ENCODE assay signal across 24 cellular contexts in the genomic region with DNA sequence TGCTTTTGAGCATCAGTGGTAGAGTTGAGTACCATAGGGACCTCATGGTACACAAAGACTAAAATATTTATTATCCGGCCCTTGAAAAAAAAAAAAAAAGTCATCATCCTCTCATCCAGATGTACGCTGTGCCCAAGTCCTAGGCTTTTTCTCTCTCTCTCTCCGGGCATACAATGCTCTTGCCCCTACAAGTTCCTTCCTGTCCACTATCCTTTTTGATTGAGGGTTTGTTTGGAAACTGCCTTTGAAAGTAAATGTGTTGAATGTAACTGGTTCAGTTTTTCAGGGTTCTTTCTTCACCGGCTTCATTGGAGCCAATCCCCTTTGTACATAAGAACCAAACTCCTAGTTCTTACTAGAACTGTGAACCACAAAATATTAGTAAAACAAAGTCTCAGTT.
"Had no signal": no experiment of that assay in that cellular context is flagged by ENCODE, and none has a peak within 500 bp of the region (broad histone marks: within the 10 kb centered on the region; RNA-seq: fewer than 3 reads in every experiment).

No MANE protein-coding gene starts in this region.

- H3K27me3 Mint-ChIP-seq: dendritic cell treated with granulocyte-macrophage colony-stimulating factor and Interleukin-4, amounts not matched to agents 40 ng/mL and 50 ng/mL, for 4 days; effector memory CD8-positive, alpha-beta T cell; naive thymus-derived CD8-positive, alpha-beta T cell had no signal

- H3K4me1 Mint-ChIP-seq: endodermal cell had no signal

- FAIRE-seq: endometrium, islet of Langerhans, keratinocyte had no signal

- H3K9me3 Mint-ChIP-seq: dendritic cell treated with granulocyte-macrophage colony-stimulating factor and Interleukin-4, amounts not matched to agents 40 ng/mL and 50 ng/mL, for 4 days; effector memory CD8-positive, alpha-beta T cell; endodermal cell; naive thymus-derived CD8-positive, alpha-beta T cell had no signal

- H3K4me1 ChIP-seq: colonic mucosa, gastrocnemius medialis, left lung, lower lobe of right lung had no signal

- H3K4me3 ChIP-seq: colonic mucosa, esophagus muscularis mucosa, gastrocnemius medialis, heart right ventricle, left lung, lower lobe of right lung had no signal

- DNase-seq: colonic mucosa; cortex of kidney; effector CD8-positive, alpha-beta T cell; effector memory CD8-positive, alpha-beta T cell; endodermal cell; erythroblast; foreskin melanocyte; gastrocnemius medialis; glutamatergic neuron; head of caudate nucleus; heart right ventricle; hippocampal formation; left cardiac atrium; left lung; left ventricle myocardium superior; lower lobe of right lung; mesendoderm; midbrain; naive thymus-derived CD8-positive, alpha-beta T cell had no signal

- H3K27me3 ChIP-seq: colonic mucosa, esophagus muscularis mucosa, gastrocnemius medialis, heart right ventricle, left lung had no signal

- H3K4me3 Mint-ChIP-seq: dendritic cell treated with granulocyte-macrophage colony-stimulating factor and Interleukin-4, amounts not matched to agents 40 ng/mL and 50 ng/mL, for 4 days; effector memory CD8-positive, alpha-beta T cell; endodermal cell; naive thymus-derived CD8-positive, alpha-beta T cell had no signal

- H3K9me3 ChIP-seq: colonic mucosa, esophagus muscularis mucosa, gastrocnemius medialis, heart right ventricle, left lung, lower lobe of right lung had no signal

- H3K27ac ChIP-seq: colonic mucosa, esophagus muscularis mucosa, gastrocnemius medialis, heart right ventricle, left lung, lower lobe of right lung had no signal

- ATAC-seq: effector memory CD8-positive, alpha-beta T cell; gastrocnemius medialis; heart right ventricle; left cardiac atrium; left lung; left ventricle myocardium superior; lower lobe of right lung; naive thymus-derived CD8-positive, alpha-beta T cell had no signal

- H3K27ac Mint-ChIP-seq: dendritic cell treated with granulocyte-macrophage colony-stimulating factor and Interleukin-4, amounts not matched to agents 40 ng/mL and 50 ng/mL, for 4 days; endodermal cell; naive thymus-derived CD8-positive, alpha-beta T cell had no signal

- H3K36me3 ChIP-seq: colonic mucosa, esophagus muscularis mucosa, gastrocnemius medialis, left lung, lower lobe of right lung had no signal
